13 cellular contexts compared by ENCODE assay signal in the genomic region with DNA sequence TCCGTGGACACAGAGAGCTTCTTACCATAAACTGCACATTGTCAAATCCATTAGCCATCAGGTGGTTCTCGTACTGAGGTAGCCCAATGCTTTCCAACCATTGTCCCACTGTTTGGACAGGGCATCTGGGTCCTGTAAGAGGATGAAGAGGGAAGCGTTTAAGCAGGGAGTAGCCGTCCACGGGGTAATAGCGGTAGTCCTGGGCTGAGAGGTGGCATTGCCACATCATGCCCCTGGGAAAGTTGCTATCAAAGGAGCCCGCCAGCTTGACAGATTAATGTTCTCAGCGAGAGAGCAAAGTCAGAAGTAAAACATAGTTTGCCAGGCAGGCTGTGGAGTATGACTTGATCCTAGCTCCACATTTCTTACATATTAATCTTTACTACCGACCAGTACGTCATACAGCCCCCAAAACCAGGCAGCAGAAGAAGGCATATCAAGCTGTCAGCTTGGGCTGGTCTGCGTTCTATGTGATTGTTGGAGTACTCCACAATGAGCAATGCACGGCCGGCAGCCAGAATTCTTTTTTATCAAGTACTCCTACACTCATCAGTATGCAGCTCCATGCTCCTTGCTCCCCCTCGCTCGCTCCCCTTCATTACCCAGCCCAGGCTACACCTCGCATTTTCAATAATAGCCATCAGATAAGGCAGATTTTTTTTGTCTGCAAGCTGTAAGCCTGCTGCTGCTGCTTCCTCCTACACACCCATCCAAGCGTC.
DNase-seq lines count a peak whose midpoint lies in the region.
"Had no signal": no experiment of that assay in that cellular context is flagged by ENCODE, and none has a peak within 500 bp of the region (broad histone marks: within the 10 kb centered on the region; RNA-seq: fewer than 3 reads in every experiment).

No MANE protein-coding gene starts in this region.

- DNase-seq in NCI-H2227 (lab: John Stamatoyannopoulos, UW; ENCODE audit: unreplicated experiment) (peak; percentile 75), cerebellar cortex (ENCODE audit: low spot score) (peak; percentile 65), iPS-NIHi11 (ENCODE audit: low spot score) (peak; percentile 21), renal cortical epithelial cell (ENCODE audit: low read depth) (peak; percentile 33), NCI-H1048 (lab: John Stamatoyannopoulos, UW) (no peak)
- DNase-seq in activated CD8-positive, alpha-beta memory T cell treated with anti-CD3 and anti-CD28 coated beads for 24 hours = no peak
- no peak for DNase-seq in central memory CD4-positive, alpha-beta T cell
- DNase-seq: CD4-positive, CD25-positive, alpha-beta regulatory T cell; HCEC 1CT; MV-4-11; NCI-H524 treated with DMSO at 0.1 percent for 48 hours; SHP77; stimulated activated CD4-positive, alpha-beta T cell treated with anti-CD3 and anti-CD28 coated beads, Interleukin-4, amount 100 ng/mL, for 24 hours had no signal

Comparison
In these comparisons a context has a peak if more than half of its experiments do, and no peak if none do; other contexts are left out.
1. DNase-seq: peak in NCI-H2227 (single experiment), cerebellar cortex (single experiment), iPS-NIHi11 (single experiment) and renal cortical epithelial cell (single experiment); none in activated CD8-positive, alpha-beta memory T cell treated with anti-CD3 and anti-CD28 coated beads for 24 hours (single experiment), central memory CD4-positive, alpha-beta T cell (single experiment) and NCI-H1048 (single experiment).